ENCODE assay signal across 8 cellular contexts in genomic region chr3:9732753-9733115, GRCh38. TPM values are rescaled to one million over a fixed set of nuclear protein-coding genes. Genes with fewer than 3 reads are reported as not detected.
DNase-seq lines count a peak whose midpoint lies in the region; TF ChIP-seq lines count a peak whose summit lies in the region.

No MANE protein-coding gene starts in this region.

- H3K9ac ChIP-seq in H9 (ENCODE audit: extremely low read depth, insufficient read length, low read length) (peak overlapping the region; percentile 84), skeletal muscle satellite cell (ENCODE audit: low read depth, low read length) (peak overlapping the region; percentile 99)

- peak overlapping the region; percentile 85 for H3K4me2 ChIP-seq in H9 (ENCODE audit: insufficient read depth, insufficient read length, low read length)
- H3K4me2 ChIP-seq in skeletal muscle satellite cell (ENCODE audit: low read length) = peak overlapping the region; percentile 99

- H3K27ac ChIP-seq in H9 (ENCODE audit: insufficient read length, low read depth, low read length) (no peak overlapping the region), WERI-Rb-1 (peak overlapping the region; percentile 99; the same call in 1 of the 2 replicates), left ventricle myocardium inferior (replicated peaks) (no peak overlapping the region)

- no peaks in the 10 kb centered on the region for H3K27me3 Mint-ChIP-seq in H9 (ENCODE audit: low read depth)

- H3K23me2 ChIP-seq in H9 (ENCODE audit: insufficient read length, low read depth, low read length, poor library complexity, severe bottlenecking) = peaks cover 12% of the 10 kb centered on the region

- H2BK12ac ChIP-seq in H9 (ENCODE audit: insufficient read length, low read depth, low read length) = no peak overlapping the region

- H3K4me3 ChIP-seq in WERI-Rb-1 (ENCODE audit: low read depth, low read length) (peak overlapping the region; percentile 75), left ventricle myocardium inferior (peak overlapping the region; percentile 98), skeletal muscle satellite cell (ENCODE audit: low read length) (peak overlapping the region; percentile 93)

- no peak overlapping the region for H4K91ac ChIP-seq in H9 (ENCODE audit: insufficient read length, low read depth, low read length)

- TF ChIP-seq CTCF in H9 (conservative IDR thresholded peaks at IDR 0.05) (no peak), WERI-Rb-1 (IDR thresholded peaks at IDR 0.05; ENCODE audit: low read depth, low read length) (no peak), left ventricle myocardium inferior (IDR thresholded peaks at IDR 0.05; ENCODE audit: borderline replicate concordance) (no peak)

- peaks cover 2% of the 10 kb centered on the region for H4K20me1 ChIP-seq in H9 (ENCODE audit: control insufficient read depth, insufficient read depth, insufficient read length)

- no peak overlapping the region for H2BK15ac ChIP-seq in H9 (ENCODE audit: low read depth, low read length)

- no peak overlapping the region for H3K14ac ChIP-seq in H9 (ENCODE audit: insufficient read depth, low read length)

- intact Hi-C loops in left ventricle myocardium inferior (cut with micrococcal nuclease) = no loop called here

- no peak overlapping the region for H3K4ac ChIP-seq in H9 (ENCODE audit: low read depth, low read length)

- H3K27ac Mint-ChIP-seq in H9 = peak overlapping the region in 2 of 3 experiments; percentile 85 to 87; a peak in 4 of 7 replicates

- H3K4me1 ChIP-seq in H9 (ENCODE audit: insufficient read depth, low read length) (no peaks in the 10 kb centered on the region), left ventricle myocardium inferior (peaks cover 66% of the 10 kb centered on the region), skeletal muscle satellite cell (ENCODE audit: control insufficient read depth, insufficient read depth, low read length) (peaks cover 22% of the 10 kb centered on the region)

- DNase-seq in H9 (no peak), WERI-Rb-1 (no peak), left ventricle myocardium inferior (no peak), NCI-H2029 treated with DMSO at 0.1 percent for 48 hours (lab: John Stamatoyannopoulos, UW) (no peak), NCI-H1105 treated with DMSO at 0.1 percent for 48 hours (lab: John Stamatoyannopoulos, UW) (no peak), NCI-H187 treated with DMSO at 0.1 percent for 48 hours (lab: John Stamatoyannopoulos, UW) (no peak), NCI-H2107 treated with DMSO at 0.1 percent for 48 hours (lab: John Stamatoyannopoulos, UW; ENCODE audit: unreplicated experiment) (no peak)

- H2AK5ac ChIP-seq in H9 (ENCODE audit: insufficient read length, low read length) = no peak overlapping the region

- no peak overlapping the region for H3K18ac ChIP-seq in H9 (ENCODE audit: insufficient read length, low read depth, low read length)

- no peak overlapping the region for H2BK5ac ChIP-seq in H9 (ENCODE audit: insufficient read length, low read length)

- no peaks in the 10 kb centered on the region for H3K9me3 ChIP-seq in H9 (ENCODE audit: control insufficient read depth, low read depth, low read length)
- H3K9me3 ChIP-seq in WERI-Rb-1 (ENCODE audit: severe bottlenecking) = no peaks in the 10 kb centered on the region
- no peaks in the 10 kb centered on the region for H3K9me3 ChIP-seq in left ventricle myocardium inferior (replicated peaks)
- H3K9me3 ChIP-seq in skeletal muscle satellite cell (replicated peaks; ENCODE audit: low read length) = no peaks in the 10 kb centered on the region

- no peak overlapping the region for H3T11ph ChIP-seq in H9 (ENCODE audit: low read length)

- peaks cover 13% of the 10 kb centered on the region; the same call in 1 of the 2 replicates for H3K79me2 ChIP-seq in H9 (ENCODE audit: insufficient read depth, low read length)

- no peak overlapping the region for H3K23ac ChIP-seq in H9 (ENCODE audit: insufficient read length, low read depth, low read length)

- no peak overlapping the region for H3K56ac ChIP-seq in H9 (ENCODE audit: insufficient read length, low read depth, low read length)

- no peak overlapping the region for H2BK20ac ChIP-seq in H9 (ENCODE audit: low read depth, low read length, poor library complexity, severe bottlenecking)

- no peak overlapping the region for H4K8ac ChIP-seq in H9 (replicated peaks; ENCODE audit: insufficient read length, low read depth, low read length)

- no peak overlapping the region for H4K5ac ChIP-seq in H9 (ENCODE audit: insufficient read length, low read depth, low read length)

- H2BK120ac ChIP-seq in H9 (ENCODE audit: low read depth, low read length, poor library complexity, severe bottlenecking) = no peak overlapping the region

- peak overlapping the region; percentile 88 to 91 for H3K4me3 Mint-ChIP-seq in H9

- peaks cover 4% of the 10 kb centered on the region for H3K79me1 ChIP-seq in H9 (ENCODE audit: insufficient read depth, low read depth, low read length, poor library complexity, severe bottlenecking)

- peaks cover 57% of the 10 kb centered on the region for H3K36me3 ChIP-seq in WERI-Rb-1
- H3K36me3 ChIP-seq in left ventricle myocardium inferior = peaks cover 37% of the 10 kb centered on the region
- H3K36me3 ChIP-seq in skeletal muscle satellite cell (ENCODE audit: insufficient read depth, low read length) = peaks cover 35% of the 10 kb centered on the region

- WGBS in H9 (ENCODE audit: extremely low coverage, insufficient read length, low lambda C conversion rate) = no CpG with 5 or more reads among the region's 6 CpGs

- peaks cover 14 to 19% of the 10 kb centered on the region in 2 experiments for H3K4me1 Mint-ChIP-seq in H9

- no peaks in the 10 kb centered on the region for H3K9me3 Mint-ChIP-seq in H9

- no peak overlapping the region for H2AFZ ChIP-seq in H9 (ENCODE audit: low read length)

- H3K27me3 ChIP-seq in H9 (ENCODE audit: insufficient read depth, low read length) = no peaks in the 10 kb centered on the region
- H3K27me3 ChIP-seq in WERI-Rb-1 (ENCODE audit: insufficient read depth, low read depth, severe bottlenecking) = no peaks in the 10 kb centered on the region
- H3K27me3 ChIP-seq in left ventricle myocardium inferior (ENCODE audit: low read depth) = no peaks in the 10 kb centered on the region
- H3K27me3 ChIP-seq in skeletal muscle satellite cell (ENCODE audit: control insufficient read depth, insufficient read depth, low read length) = no peaks in the 10 kb centered on the region

- peaks cover 14 to 37% (median 33%) of the 10 kb centered on the region in 3 experiments; a peak in 6 of 7 replicates for H3K36me3 Mint-ChIP-seq in H9 (ENCODE audit: insufficient read depth in 1 of 3, low read depth in 3 of 3)

RNA-seq across cellular contexts. Expression of gene BRPF1, which starts 1.2 kb away (rescaled TPM):
- total RNA-seq in H9 (2021) (38.4 and 38.6 TPM in 2 replicates), left ventricle myocardium inferior (9.4 TPM)
- total RNA-seq in skeletal muscle satellite cell (2012; rRNA removed) = 15.2 and 18.6 TPM in 2 replicates

RNA-seq across cellular contexts. Expression of gene OGG1, which starts 17.0 kb away (rescaled TPM):
- 43.4 and 44.1 TPM in 2 replicates for total RNA-seq in H9 (2021)
- total RNA-seq in left ventricle myocardium inferior = 9.2 TPM
- 22.6 and 23.6 TPM in 2 replicates for total RNA-seq in skeletal muscle satellite cell (2012; rRNA removed)

RNA-seq across cellular contexts. Expression of gene CPNE9, which starts 29.1 kb away (rescaled TPM):
- total RNA-seq in H9 (2021) (3.5 and 3.8 TPM in 2 replicates), left ventricle myocardium inferior (0.16 TPM)
- total RNA-seq in skeletal muscle satellite cell (2012; rRNA removed) = under 0.01 TPM in 1 of 2 replicates, not detected in the other

RNA-seq across cellular contexts. Expression of gene CAMK1, which starts 37.0 kb away (rescaled TPM):
- 9.0 and 9.2 TPM in 2 replicates for total RNA-seq in H9 (2021)
- 12.3 TPM for total RNA-seq in left ventricle myocardium inferior
- total RNA-seq in skeletal muscle satellite cell (2012; rRNA removed) = 23.1 and 23.8 TPM in 2 replicates

RNA-seq across cellular contexts. Expression of gene TADA3, which starts 59.5 kb away (rescaled TPM):
- total RNA-seq in H9 (2021) = 49.8 and 51.3 TPM in 2 replicates
- 45.3 TPM for total RNA-seq in left ventricle myocardium inferior
- 47.9 and 57.0 TPM in 2 replicates for total RNA-seq in skeletal muscle satellite cell (2012; rRNA removed)
